Comparison of ENCODE assay signal across 8 cellular contexts in the genomic region with DNA sequence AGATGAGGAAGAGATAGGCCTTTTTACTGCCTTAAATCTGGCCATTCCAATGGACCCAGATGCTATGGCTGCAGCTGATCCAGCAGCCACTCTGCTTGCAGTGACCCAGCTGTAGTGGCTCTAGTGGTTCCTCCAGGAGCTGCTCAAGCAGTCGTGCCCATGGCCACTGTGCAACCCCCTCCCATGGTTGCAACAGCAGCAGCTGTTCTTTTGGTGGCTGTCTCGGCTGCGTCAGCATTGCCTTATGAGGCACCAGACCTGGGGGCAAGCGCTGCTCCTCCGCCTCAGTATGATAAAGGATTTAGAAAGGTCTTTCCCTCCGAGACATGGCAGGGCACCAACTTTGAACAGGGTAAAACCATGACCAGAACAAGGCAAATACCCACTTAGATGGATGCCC.
"Had no signal": no experiment of that assay in that cellular context is flagged by ENCODE, and none has a peak within 500 bp of the region (broad histone marks: within the 10 kb centered on the region; RNA-seq: fewer than 3 reads in every experiment).

No MANE protein-coding gene starts in this region.

- FAIRE-seq: H54, HTR-8/SVneo, K562 had no signal

- H3K9ac ChIP-seq: GM23248 had no signal

- DNase-seq: GM23248, GOT3, H9, HCEC 1CT, IMR-90 had no signal

- H3K27ac ChIP-seq: GM23248 had no signal

- H2AFZ ChIP-seq: GM23248 had no signal

- H3K4me3 ChIP-seq: GM23248, K562 had no signal

- ATAC-seq: K562 had no signal
